In genomic region chr13:106532111-106532929, GRCh38 we compare ENCODE assay signal across 8 cellular contexts. TPM values are rescaled to one million over a fixed set of nuclear protein-coding genes. Genes with fewer than 3 reads are reported as not detected.
A peak's percentile ranks its signal among the peaks of the same experiment; 100 is the strongest.
DNase-seq lines count a peak whose midpoint lies in the region; ATAC-seq and TF ChIP-seq lines count a peak whose summit lies in the region.

No MANE protein-coding gene starts in this region.

- intact Hi-C loops in esophagus squamous epithelium (cut with DNase I): loop anchor here (10.0 kb wide), 2 partner anchors 438 to 1958 kb away; no protein-coding TSS in a partner anchor

- H4K20me1 ChIP-seq in BLaER1 treated with 17β-estradiol and CSF1 and Interleukin-3, amounts not matched to agents 10 nM and 100 nM: peaks cover 0 to 88% (median 44%) of the 10 kb centered on the region in 11 experiments; a peak in 18 of 22 replicates

- H3K27me3 ChIP-seq in BLaER1 treated with 17β-estradiol and CSF1 and Interleukin-3, amounts not matched to agents 10 nM and 100 nM: no peaks in the 10 kb centered on the region
- H3K27me3 ChIP-seq in esophagus squamous epithelium: no peaks in the 10 kb centered on the region

- peak overlapping the region in 9 of 11 experiments; percentile 20 to 86 (median 79); a peak in 15 of 22 replicates for H3K27ac ChIP-seq in BLaER1 treated with 17β-estradiol and CSF1 and Interleukin-3, amounts not matched to agents 10 nM and 100 nM
- H3K27ac ChIP-seq in esophagus squamous epithelium: peak overlapping the region; percentile 59 to 92 (median 88)

- H3K36me3 ChIP-seq in BLaER1 treated with 17β-estradiol and CSF1 and Interleukin-3, amounts not matched to agents 10 nM and 100 nM: peaks cover 0 to 50% (median 0%) of the 10 kb centered on the region in 11 experiments; a peak in 11 of 22 replicates
- no peaks in the 10 kb centered on the region for H3K36me3 ChIP-seq in esophagus squamous epithelium

- no peaks in the 10 kb centered on the region for H3K36me3 Mint-ChIP-seq in osteocyte (ENCODE audit: unreplicated experiment)
- H3K36me3 Mint-ChIP-seq in T-helper 17 cell (ENCODE audit: low read depth): no peaks in the 10 kb centered on the region

- ATAC-seq in T-helper 17 cell: no peak

- H3K9ac ChIP-seq in BLaER1 treated with 17β-estradiol and CSF1 and Interleukin-3, amounts not matched to agents 10 nM and 100 nM: peak overlapping the region; percentile 35 to 92 (median 85)

- TF ChIP-seq CTCF in esophagus squamous epithelium (IDR thresholded peaks at IDR 0.05) (no peak), osteocyte (IDR thresholded peaks at IDR 0.05) (no peak)

- 39 to 49% methylated on average over 15 to 17 of the region's 18 CpGs for WGBS in esophagus squamous epithelium, 2 donors

- H3K4me1 Mint-ChIP-seq in osteocyte (ENCODE audit: unreplicated experiment) (peaks cover 53% of the 10 kb centered on the region), T-helper 17 cell (peaks cover 19% of the 10 kb centered on the region)

- H3K4me3 ChIP-seq in BLaER1 treated with 17β-estradiol and CSF1 and Interleukin-3, amounts not matched to agents 10 nM and 100 nM: peak overlapping the region; percentile 76 to 98 (median 88)
- H3K4me3 ChIP-seq in esophagus squamous epithelium: peak overlapping the region; percentile 77 to 93 (median 84)

- TF ChIP-seq POLR2A in esophagus squamous epithelium (IDR thresholded peaks at IDR 0.05): no peak

- H3K27ac Mint-ChIP-seq in osteocyte (ENCODE audit: unreplicated experiment) (peak overlapping the region; percentile 95), T-helper 17 cell (no peak overlapping the region)

- H3K27me3 Mint-ChIP-seq in osteocyte (ENCODE audit: unreplicated experiment) (no peaks in the 10 kb centered on the region), T-helper 17 cell (peaks cover 53% of the 10 kb centered on the region)

- H3K4me1 ChIP-seq in BLaER1 treated with 17β-estradiol and CSF1 and Interleukin-3, amounts not matched to agents 10 nM and 100 nM: peaks cover 18 to 53% (median 40%) of the 10 kb centered on the region in 10 experiments
- peaks cover 13 to 88% (median 16%) of the 10 kb centered on the region in 3 donors for H3K4me1 ChIP-seq in esophagus squamous epithelium

- DNase-seq in NCI-H82 treated with DMSO at 0.1 percent for 48 hours (lab: John Stamatoyannopoulos, UW; ENCODE audit: unreplicated experiment): peak; percentile 67
- DNase-seq in esophagus squamous epithelium (lab: John Stamatoyannopoulos, UW): no peak
- no peak for DNase-seq in osteocyte (ENCODE audit: extremely low spot score, unreplicated experiment)
- DNase-seq in T-helper 17 cell: no peak
- DNase-seq in inferior parietal cortex (ENCODE audit: extremely low spot score): no peak
- DNase-seq in activated T-cell treated with anti-CD3 and anti-CD28 coated beads, Interleukin-2, amount 50 U/mL, for 48 hours: no peak
- DNase-seq in LoVo (ENCODE audit: low spot score): no peak

- H3K4me3 Mint-ChIP-seq in osteocyte (ENCODE audit: unreplicated experiment): peak overlapping the region; percentile 90
- no peak overlapping the region for H3K4me3 Mint-ChIP-seq in T-helper 17 cell

- H3K9me3 Mint-ChIP-seq in osteocyte (ENCODE audit: unreplicated experiment): no peaks in the 10 kb centered on the region

- H3K9me3 ChIP-seq in BLaER1 treated with 17β-estradiol and CSF1 and Interleukin-3, amounts not matched to agents 10 nM and 100 nM (replicated peaks in 1 of 11): no peaks in the 10 kb centered on the region
- H3K9me3 ChIP-seq in esophagus squamous epithelium: no peaks in the 10 kb centered on the region
- no peaks in the 10 kb centered on the region for H3K9me3 ChIP-seq in T-helper 17 cell (ENCODE audit: control insufficient read depth, low read length, poor library complexity, severe bottlenecking)

- H3K4me2 ChIP-seq in BLaER1 treated with 17β-estradiol and CSF1 and Interleukin-3, amounts not matched to agents 10 nM and 100 nM: peak overlapping the region; percentile 95 to 100 (median 98)

RNA-seq across cellular contexts. Expression of gene EFNB2, which starts 3.1 kb away (rescaled TPM):
- total RNA-seq in esophagus squamous epithelium (10 to 100 TPM; 14.9 to 29.1 (median 15.8) TPM), osteocyte (49.2 and 50.0 TPM in 2 replicates), T-helper 17 cell (under 1 TPM; 0.35 to 0.37 TPM)

RNA-seq across cellular contexts. Expression of gene ARGLU1, which starts 35.6 kb away (rescaled TPM):
- total RNA-seq in esophagus squamous epithelium: 100 to 1,000 TPM in 1 of 4 donors, 10 to 100 TPM in 3; 29.1 to 111 (median 47.3) TPM
- 65.8 and 78.8 TPM in 2 replicates for total RNA-seq in osteocyte
- total RNA-seq in T-helper 17 cell: 100 to 1,000 TPM; 156 to 163 TPM

Comparison
In these comparisons a context has a peak if more than half of its experiments do, and no peak if none do; other contexts are left out.
1. RNA of gene EFNB2, which starts 3.1 kb away (total RNA-seq): 49.2 to 50.0 TPM in osteocyte and 14.9 to 29.1 TPM in esophagus squamous epithelium; 0.35 to 0.37 TPM in T-helper 17 cell; every median in the first group is over 10 times any median in the second.